24 cellular contexts compared by ENCODE assay signal in the genomic region with DNA sequence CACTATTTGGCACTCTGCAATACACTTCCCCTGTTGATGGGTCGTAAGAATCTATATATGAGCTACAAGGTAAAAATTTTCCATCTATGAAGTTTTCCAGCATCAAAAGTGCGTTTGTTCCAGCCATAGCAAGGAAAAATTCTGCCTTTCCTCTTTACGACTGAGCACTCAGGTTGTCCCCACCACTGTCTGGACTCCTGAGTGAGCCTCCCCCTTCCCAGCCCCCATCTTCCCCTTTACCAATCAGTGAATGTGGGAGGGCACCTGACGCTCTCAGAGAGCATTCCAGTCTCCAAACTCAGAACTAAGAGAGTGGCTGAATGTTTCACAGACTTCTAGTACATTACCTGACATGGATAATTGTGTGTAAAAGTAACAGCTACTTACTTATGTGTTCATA. TPM values are rescaled to one million over a fixed set of nuclear protein-coding genes. Genes with fewer than 3 reads are reported as not detected.
"Had no signal": no experiment of that assay in that cellular context is flagged by ENCODE, and none has a peak within 500 bp of the region (broad histone marks: within the 10 kb centered on the region; RNA-seq: fewer than 3 reads in every experiment).

A gene with protein sequence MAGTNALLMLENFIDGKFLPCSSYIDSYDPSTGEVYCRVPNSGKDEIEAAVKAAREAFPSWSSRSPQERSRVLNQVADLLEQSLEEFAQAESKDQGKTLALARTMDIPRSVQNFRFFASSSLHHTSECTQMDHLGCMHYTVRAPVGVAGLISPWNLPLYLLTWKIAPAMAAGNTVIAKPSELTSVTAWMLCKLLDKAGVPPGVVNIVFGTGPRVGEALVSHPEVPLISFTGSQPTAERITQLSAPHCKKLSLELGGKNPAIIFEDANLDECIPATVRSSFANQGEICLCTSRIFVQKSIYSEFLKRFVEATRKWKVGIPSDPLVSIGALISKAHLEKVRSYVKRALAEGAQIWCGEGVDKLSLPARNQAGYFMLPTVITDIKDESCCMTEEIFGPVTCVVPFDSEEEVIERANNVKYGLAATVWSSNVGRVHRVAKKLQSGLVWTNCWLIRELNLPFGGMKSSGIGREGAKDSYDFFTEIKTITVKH (minus strand): TSS at position 175 of the 400 bp plus-strand sequence. CDS start 48 bp downstream, at position 127.

- H3K27ac ChIP-seq: esophagus muscularis mucosa, left lung, spleen, suprapubic skin, tibial artery, upper lobe of right lung had no signal

- ATAC-seq: activated CD8-positive, alpha-beta T cell treated with anti-CD3 and anti-CD28 coated beads for 36 hours; left lung; right cardiac atrium; T-helper 17 cell; upper lobe of right lung had no signal

- H3K27me3 Mint-ChIP-seq: activated CD8-positive, alpha-beta T cell treated with anti-CD3 and anti-CD28 coated beads for 36 hours; activated naive CD8-positive, alpha-beta T cell; central memory CD8-positive, alpha-beta T cell; dendritic cell treated with granulocyte-macrophage colony-stimulating factor and Interleukin-4, amounts not matched to agents 40 ng/mL and 50 ng/mL, for 4 days; naive B cell; T-helper 17 cell had no signal

- H3K27ac Mint-ChIP-seq: activated CD8-positive, alpha-beta T cell treated with anti-CD3 and anti-CD28 coated beads for 36 hours; activated naive CD8-positive, alpha-beta T cell; dendritic cell treated with granulocyte-macrophage colony-stimulating factor and Interleukin-4, amounts not matched to agents 40 ng/mL and 50 ng/mL, for 4 days; endodermal cell; mesothelial cell of epicardium; T-helper 17 cell had no signal

- H3K9me3 Mint-ChIP-seq: activated CD8-positive, alpha-beta T cell treated with anti-CD3 and anti-CD28 coated beads for 36 hours; central memory CD8-positive, alpha-beta T cell; dendritic cell treated with granulocyte-macrophage colony-stimulating factor and Interleukin-4, amounts not matched to agents 40 ng/mL and 50 ng/mL, for 4 days; endodermal cell had no signal

- H3K36me3 Mint-ChIP-seq: activated naive CD8-positive, alpha-beta T cell; mesothelial cell of epicardium; naive B cell had no signal

- H3K4me3 ChIP-seq: esophagus muscularis mucosa, left lung, spleen, suprapubic skin, tibial artery, upper lobe of right lung had no signal

- H3K27me3 ChIP-seq: esophagus muscularis mucosa, left lung, spleen, suprapubic skin, tibial artery, upper lobe of right lung had no signal

- H3K4me1 ChIP-seq: esophagus muscularis mucosa, left lung, spleen, suprapubic skin, tibial artery, upper lobe of right lung had no signal

- DNase-seq: activated CD4-positive, alpha-beta T cell treated with anti-CD3 and anti-CD28 coated beads, Interleukin-2, amount 50 U/mL, for 1 hour; activated CD8-positive, alpha-beta T cell treated with anti-CD3 and anti-CD28 coated beads for 36 hours; activated effector memory CD4-positive, alpha-beta T cell treated with Interleukin-2 at 50 U/mL for 16 hours; activated naive CD4-positive, alpha-beta T cell treated with Interleukin-2 at 50 U/mL for 16 hours; activated T-cell treated with anti-CD3 and anti-CD28 coated beads, Interleukin-2, amount 50 U/mL, for 48 hours; anterior cingulate cortex; endodermal cell; foreskin melanocyte; left lung; naive B cell; occipital lobe; right cardiac atrium; spleen; stimulated activated naive CD4-positive, alpha-beta T cell; T-helper 17 cell; T1000; tibial artery; upper lobe of right lung had no signal

- H3K9me3 ChIP-seq: esophagus muscularis mucosa, left lung, upper lobe of right lung had no signal

- H3K4me1 Mint-ChIP-seq: central memory CD8-positive, alpha-beta T cell; endodermal cell; mesothelial cell of epicardium; naive B cell; T-helper 17 cell had no signal

- H3K36me3 ChIP-seq: esophagus muscularis mucosa, left lung, spleen, suprapubic skin, tibial artery, upper lobe of right lung had no signal

- H3K4me3 Mint-ChIP-seq: activated CD8-positive, alpha-beta T cell treated with anti-CD3 and anti-CD28 coated beads for 36 hours; activated naive CD8-positive, alpha-beta T cell; central memory CD8-positive, alpha-beta T cell; dendritic cell treated with granulocyte-macrophage colony-stimulating factor and Interleukin-4, amounts not matched to agents 40 ng/mL and 50 ng/mL, for 4 days; endodermal cell; mesothelial cell of epicardium; naive B cell; T-helper 17 cell had no signal

RNA-seq across cellular contexts. Expression of the gene that starts here (rescaled TPM):
- total RNA-seq: endodermal cell had no signal
